ENCODE assay signal across 20 cellular contexts in genomic region chr3:66432767-66433521, GRCh38.
DNase-seq lines count a peak whose midpoint lies in the region; ATAC-seq and TF ChIP-seq lines count a peak whose summit lies in the region.
"Had no signal": no experiment of that assay in that cellular context is flagged by ENCODE, and none has a peak within 500 bp of the region (broad histone marks: within the 10 kb centered on the region; RNA-seq: fewer than 3 reads in every experiment).

No MANE protein-coding gene starts in this region.

- no peak overlapping the region for H4K12ac ChIP-seq in trophoblast cell (ENCODE audit: low read depth, low read length)

- H3K4me3 Mint-ChIP-seq in brain: no peak overlapping the region
- H3K4me3 Mint-ChIP-seq: endodermal cell had no signal

- WGBS in trophoblast cell (ENCODE audit: extremely low coverage, insufficient coverage, insufficient read length): no CpG with 5 or more reads among the region's 9 CpGs

- DNase-seq in Jurkat, Clone E6-1 (ENCODE audit: low read depth, low spot score): no peak
- DNase-seq in trophoblast cell (no peak), NCI-H2196 treated with DMSO at 0.1 percent for 48 hours (lab: John Stamatoyannopoulos, UW; ENCODE audit: unreplicated experiment) (no peak)
- DNase-seq: activated naive CD4-positive, alpha-beta T cell treated with anti-CD3 and anti-CD28 coated beads, Interleukin-2, amount 50 U/mL, for 16 hours; COR-L47; endodermal cell; head of caudate nucleus; lower lobe of right lung; NCI-H1048; NCI-H1930; NK-92 treated with Interleukin-12 subunit alpha and Interleukin-12 subunit beta, amount 100 ng/mL, for 24 hours; stimulated activated CD4-positive, alpha-beta T cell treated with anti-CD3 and anti-CD28 coated beads, Interleukin-12 subunit alpha, Interleukin-12 subunit beta, amount 100 ng/mL, for 4 hours; stimulated activated CD8-positive, alpha-beta memory T cell treated with anti-CD3 and anti-CD28 coated beads, Interleukin-4, amount 100 ng/mL, for 48 hours; SW 1271; testis had no signal

- H3K9ac ChIP-seq in muscle layer of colon (ENCODE audit: low read length) (peak overlapping the region; percentile 17), stomach smooth muscle (ENCODE audit: low read length in 2 of 2) (peak overlapping the region in 1 of 2 donors; percentile 10), trophoblast cell (ENCODE audit: low read length) (no peak overlapping the region)

- H2BK12ac ChIP-seq in trophoblast cell (ENCODE audit: low read length): no peak overlapping the region

- peaks cover 78% of the 10 kb centered on the region for H3K4me1 Mint-ChIP-seq in brain

- H4K8ac ChIP-seq in trophoblast cell (ENCODE audit: low read depth, low read length): no peak overlapping the region

- peak overlapping the region in 4 of 5 experiments; percentile 2 to 91 (median 65) for H3K27ac Mint-ChIP-seq in brain
- H3K27ac Mint-ChIP-seq: endodermal cell had no signal

- no peaks in the 10 kb centered on the region for H3K79me2 ChIP-seq in trophoblast cell (ENCODE audit: control insufficient read depth, insufficient read depth, low read length, poor library complexity)

- H3K27ac ChIP-seq in muscle layer of colon (ENCODE audit: low read depth, low read length): peak overlapping the region; percentile 76
- peak overlapping the region; percentile 86 for H3K27ac ChIP-seq in stomach smooth muscle (ENCODE audit: low read length)
- H3K27ac ChIP-seq in trophoblast cell (ENCODE audit: low read depth, low read length): no peak overlapping the region
- H3K27ac ChIP-seq: ascending aorta, lower lobe of right lung, testis had no signal

- H3K18ac ChIP-seq in trophoblast cell (ENCODE audit: low read length): no peak overlapping the region

- no peak overlapping the region for H3K4ac ChIP-seq in trophoblast cell (ENCODE audit: low read depth, low read length)

- H2AFZ ChIP-seq in trophoblast cell (ENCODE audit: insufficient read depth, low read length, poor library complexity): no peak overlapping the region

- TF ChIP-seq CTCF in brain (conservative IDR thresholded peaks at IDR 0.05): no peak

- H3K79me1 ChIP-seq in trophoblast cell (ENCODE audit: low read length): no peaks in the 10 kb centered on the region

- H3K36me3 ChIP-seq in muscle layer of colon (ENCODE audit: insufficient read depth, low read length) (peaks cover 4% of the 10 kb centered on the region), stomach smooth muscle (ENCODE audit: control insufficient read depth in 2 of 2, insufficient read depth in 2 of 2, low read length in 2 of 2) (peaks cover 0 to 9% of the 10 kb centered on the region in 2 donors), trophoblast cell (ENCODE audit: control insufficient read depth in 1 of 2, insufficient read depth in 2 of 2, low read length in 2 of 2) (no peaks in the 10 kb centered on the region)
- H3K36me3 ChIP-seq: ascending aorta had no signal

- peaks cover 66% of the 10 kb centered on the region for H3K36me3 Mint-ChIP-seq in brain

- H3K9me3 Mint-ChIP-seq in brain: no peaks in the 10 kb centered on the region
- H3K9me3 Mint-ChIP-seq: endodermal cell had no signal

- no peak overlapping the region for H2BK120ac ChIP-seq in trophoblast cell (ENCODE audit: insufficient read depth, low read length, poor library complexity)

- H3K4me2 ChIP-seq in trophoblast cell (ENCODE audit: low read length): no peak overlapping the region

- no peak overlapping the region for H2BK5ac ChIP-seq in trophoblast cell (ENCODE audit: low read depth, low read length, poor library complexity)

- H3K23ac ChIP-seq in trophoblast cell (ENCODE audit: low read length): no peak overlapping the region

- H3K4me1 ChIP-seq in muscle layer of colon (ENCODE audit: insufficient read depth, low read length) (peaks cover 97% of the 10 kb centered on the region), stomach smooth muscle (ENCODE audit: control insufficient read depth, insufficient read depth, low read length) (peaks cover 74% of the 10 kb centered on the region), trophoblast cell (ENCODE audit: control insufficient read depth in 1 of 2, insufficient read depth in 2 of 2, low read length in 2 of 2) (peaks cover 0 to 3% of the 10 kb centered on the region in 2 experiments)

- H2AK5ac ChIP-seq in trophoblast cell (ENCODE audit: low read length): no peak overlapping the region

- H3K14ac ChIP-seq in trophoblast cell (ENCODE audit: low read length): no peak overlapping the region

- H3K4me3 ChIP-seq in Jurkat, Clone E6-1 (ENCODE audit: low read length): peak overlapping the region; percentile 9; the same call in 1 of the 2 replicates
- peak overlapping the region in 1 of 2 donors; percentile 0 for H3K4me3 ChIP-seq in muscle layer of colon (ENCODE audit: low read depth in 1 of 2, low read length in 2 of 2)
- peak overlapping the region in 1 of 2 donors; percentile 22 for H3K4me3 ChIP-seq in stomach smooth muscle (ENCODE audit: low read length in 2 of 2)
- no peak overlapping the region for H3K4me3 ChIP-seq in trophoblast cell (ENCODE audit: low read depth, low read length)
- H3K4me3 ChIP-seq: ascending aorta, lower lobe of right lung, testis had no signal

- ATAC-seq in SK-N-SH treated with all-trans-retinoic acid at 6 μM for 48 hours: no peak
- ATAC-seq: lower lobe of right lung had no signal

- H3K27me3 ChIP-seq in muscle layer of colon (ENCODE audit: control insufficient read depth in 1 of 2, insufficient read depth in 2 of 2, low read length in 2 of 2): no peaks in the 10 kb centered on the region
- H3K27me3 ChIP-seq in stomach smooth muscle (ENCODE audit: control insufficient read depth in 1 of 2, insufficient read depth in 2 of 2, low read length in 2 of 2): no peaks in the 10 kb centered on the region
- no peaks in the 10 kb centered on the region for H3K27me3 ChIP-seq in trophoblast cell (ENCODE audit: insufficient read depth, low read length)
- H3K27me3 ChIP-seq: ascending aorta, testis had no signal

- no peaks in the 10 kb centered on the region for H3K9me3 ChIP-seq in muscle layer of colon (ENCODE audit: low read length)
- H3K9me3 ChIP-seq in stomach smooth muscle (ENCODE audit: control insufficient read depth in 2 of 2, low read length in 2 of 2): no peaks in the 10 kb centered on the region
- H3K9me3 ChIP-seq in trophoblast cell (ENCODE audit: insufficient read depth, low read depth, low read length): no peaks in the 10 kb centered on the region
- H3K9me3 ChIP-seq: ascending aorta, lower lobe of right lung, testis had no signal

- H4K91ac ChIP-seq in trophoblast cell (ENCODE audit: low read depth, low read length): no peak overlapping the region

- H3K27me3 Mint-ChIP-seq in brain: peaks cover 3% of the 10 kb centered on the region

TF ChIP-seq in SK-N-SH treated with all-trans-retinoic acid at 6 μM for 48 hours, 23 proteins besides CTCF, POLR2A, EP300 and RAD21:
- TF ChIP-seq TCF4 (CRISPR knock-in tag; IDR thresholded peaks at IDR 0.05; ENCODE audit: borderline replicate concordance) (no peak), ARNTL (CRISPR knock-in tag; IDR thresholded peaks at IDR 0.05; ENCODE audit: borderline replicate concordance, low read depth) (no peak), CSDC2 (CRISPR knock-in tag; IDR thresholded peaks at IDR 0.05) (no peak)
